Comparison of ENCODE assay signal across 1 cellular context in genomic region chr2:54207666-54208195, GRCh38.
TF ChIP-seq lines count a peak whose summit lies in the region.

No MANE protein-coding gene starts in this region.

TF ChIP-seq in HepG2, 621 proteins besides CTCF, POLR2A, EP300 and RAD21 (continued from another document):
- TF ChIP-seq SPEN (CRISPR knock-in tag; IDR thresholded peaks at IDR 0.05; ENCODE audit: low read depth) (no peak), HES4 (CRISPR knock-in tag; IDR thresholded peaks at IDR 0.05; ENCODE audit: borderline replicate concordance) (no peak), NFE2 (CRISPR knock-in tag; IDR thresholded peaks at IDR 0.05) (no peak), ESRRA (CRISPR knock-in tag; IDR thresholded peaks at IDR 0.05; ENCODE audit: low read depth) (peak; percentile 37; the same call in 1 of the 2 replicates), ZBTB21 (CRISPR knock-in tag; IDR thresholded peaks at IDR 0.05) (no peak), KLF13 (CRISPR knock-in tag; IDR thresholded peaks at IDR 0.05) (no peak), GATAD2A (CRISPR knock-in tag; IDR thresholded peaks at IDR 0.05) (peak; percentile 100), CAMTA2 (CRISPR knock-in tag; IDR thresholded peaks at IDR 0.05; ENCODE audit: borderline replicate concordance) (no peak), ZMAT3 (CRISPR knock-in tag; conservative IDR thresholded peaks at IDR 0.05) (no peak), ZNF780A (CRISPR knock-in tag; IDR thresholded peaks at IDR 0.05) (no peak), ZNF430 (CRISPR knock-in tag; IDR thresholded peaks at IDR 0.05) (0 out of 2 replicates have a peak, but pooled peaks have one; percentile 19), BCLAF1 (IDR thresholded peaks at IDR 0.05) (no peak), TRIM22 (IDR thresholded peaks at IDR 0.05) (no peak), RELA (CRISPR knock-in tag; IDR thresholded peaks at IDR 0.05) (0 out of 2 replicates have a peak, but pooled peaks have one; percentile 69), MED8 (CRISPR knock-in tag; IDR thresholded peaks at IDR 0.05; ENCODE audit: insufficient replicate concordance) (peak; percentile 79), DRAP1 (CRISPR knock-in tag; IDR thresholded peaks at IDR 0.05) (peak; percentile 57; the same call in 1 of the 2 replicates), ZNF816 (CRISPR knock-in tag; IDR thresholded peaks at IDR 0.05; ENCODE audit: borderline replicate concordance) (no peak; the same call in 1 of the 2 replicates), PITX1 (CRISPR knock-in tag; IDR thresholded peaks at IDR 0.05) (peak; percentile 91), AKNA (CRISPR knock-in tag; IDR thresholded peaks at IDR 0.05; ENCODE audit: borderline replicate concordance) (no peak), MBD4 (IDR thresholded peaks at IDR 0.05; ENCODE audit: borderline replicate concordance, low read length) (peak; percentile 94), EZH2 (conservative IDR thresholded peaks at IDR 0.05; ENCODE audit: low read depth, low read length) (no peak), ZNF75D (CRISPR knock-in tag; IDR thresholded peaks at IDR 0.05; ENCODE audit: borderline replicate concordance) (no peak), ZNF839 (CRISPR knock-in tag; IDR thresholded peaks at IDR 0.05; ENCODE audit: borderline replicate concordance) (no peak), MEIS2 (CRISPR knock-in tag; IDR thresholded peaks at IDR 0.05) (no peak), ZSCAN30 (CRISPR knock-in tag; IDR thresholded peaks at IDR 0.05) (no peak), SKIL (CRISPR knock-in tag; IDR thresholded peaks at IDR 0.05; ENCODE audit: borderline replicate concordance) (no peak), ZNF207 (IDR thresholded peaks at IDR 0.05; ENCODE audit: borderline replicate concordance) (no peak)
TF ChIP-seq in HepG2: peak in this region for 188.
